ENCODE assay signal across 8 cellular contexts in the genomic region with DNA sequence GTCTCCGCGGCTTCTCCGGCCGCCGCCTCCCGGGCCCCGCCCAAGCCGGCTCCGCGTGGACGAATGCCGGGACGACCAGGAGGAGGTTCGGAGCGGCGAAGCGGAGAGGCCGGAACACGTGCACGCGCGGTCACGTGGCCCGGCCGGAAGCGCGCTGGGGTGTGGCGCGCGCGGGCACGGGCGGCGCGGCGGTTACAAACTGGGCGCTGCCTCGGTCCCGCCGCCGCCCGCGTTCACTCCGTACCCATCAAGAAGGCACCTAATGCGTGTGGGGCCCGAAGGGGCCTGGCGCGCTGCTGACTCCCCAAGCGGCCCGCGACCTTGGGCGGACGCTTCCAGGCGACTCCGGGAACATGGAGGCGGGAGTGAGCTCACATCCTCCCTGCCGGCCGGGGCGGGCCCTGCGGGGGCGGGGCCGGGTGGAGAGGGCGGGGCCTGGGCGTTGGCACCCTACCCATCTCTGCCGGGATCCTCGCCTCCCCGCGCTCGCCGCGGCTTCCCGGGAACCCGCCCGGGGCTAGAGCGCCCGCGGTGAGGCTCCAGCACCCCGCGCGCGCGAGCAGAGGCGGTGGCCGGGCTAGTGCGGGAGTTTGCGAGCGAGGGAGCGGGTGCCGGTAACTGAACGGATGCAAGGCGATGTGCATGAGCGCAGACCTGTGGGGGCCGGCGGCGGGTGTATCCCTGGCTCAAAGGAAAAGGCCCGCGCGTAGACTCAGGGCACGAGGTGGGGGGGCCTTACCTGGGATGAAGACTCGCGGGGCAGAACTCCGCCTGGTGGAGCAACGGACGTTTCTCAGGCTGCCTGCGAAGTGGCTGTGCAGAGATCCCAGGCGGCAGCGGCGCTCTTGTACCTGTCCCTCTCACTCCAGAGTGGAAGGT. TPM values are rescaled to one million over a fixed set of nuclear protein-coding genes. Genes with fewer than 3 reads are reported as not detected.
DNase-seq lines count a peak whose midpoint lies in the region; ATAC-seq and TF ChIP-seq lines count a peak whose summit lies in the region.

Gene TMEM185B (minus strand): TSS at position 367 of the 879 bp plus-strand sequence. CDS start 424 bp downstream, outside the sequence.

- TF ChIP-seq POLR2A in NB4 (IDR thresholded peaks at IDR 0.05; ENCODE audit: extremely low read depth, insufficient read length) = no peak
- TF ChIP-seq POLR2A in upper lobe of left lung (IDR thresholded peaks at IDR 0.05) = peak in 3 of 4 donors; percentile 34 to 79 (median 73)

- H3K27ac ChIP-seq in SU-DHL-6 (ENCODE audit: low read depth, low read length) = peak within 1 kb of the TSS; percentile 64
- H3K27ac ChIP-seq in cardiac muscle cell = peak within 1 kb of the TSS; percentile 31
- peak within 1 kb of the TSS; percentile 87 to 97 (median 94) for H3K27ac ChIP-seq in upper lobe of left lung

- peak within 1 kb of the TSS; percentile 95 for H2AFZ ChIP-seq in SU-DHL-6 (ENCODE audit: low read depth, low read length, severe bottlenecking)

- peaks cover 4% of the 10 kb centered on the region for H3K9me3 Mint-ChIP-seq in activated naive CD8-positive, alpha-beta T cell treated with anti-CD3 and anti-CD28 coated beads, Interleukin-2, amount 10 ng/mL, durations not matched to agents 7 days and 5 days

- POLR2A ChIA-PET in activated naive CD8-positive, alpha-beta T cell treated with anti-CD3 and anti-CD28 coated beads, Interleukin-2, amount 10 ng/mL, durations not matched to agents 7 days and 5 days (lab: Charles Lee) = interaction anchor here (0.7 to 3.2 kb wide), 10 partner anchors 9 to 90 kb away, joined by 3 to 35 read pairs (median 5); no protein-coding TSS in a partner anchor

- intact Hi-C loops in posterior cingulate gyrus (cut with DNase I) = loop anchor here (1.0 kb wide), 1 partner anchor 30 kb away; no protein-coding TSS in a partner anchor

- no peaks in the 10 kb centered on the region for H3F3A ChIP-seq in SU-DHL-6 (ENCODE audit: insufficient read depth)

- H4K20me1 ChIP-seq in SU-DHL-6 (ENCODE audit: low read depth, low read length) = no peaks in the 10 kb centered on the region

- H3K4me3 ChIP-seq in NB4 (ENCODE audit: low read depth, low read length) (peak within 1 kb of the TSS; percentile 48), SU-DHL-6 (ENCODE audit: insufficient read depth, low read length, poor library complexity, severe bottlenecking) (peak within 1 kb of the TSS; percentile 70), cardiac muscle cell (peak within 1 kb of the TSS; percentile 51), upper lobe of left lung (peak within 1 kb of the TSS; percentile 74 to 85 (median 78))

- H3K4me1 ChIP-seq in cardiac muscle cell (ENCODE audit: low read depth) (peaks cover 17% of the 10 kb centered on the region), upper lobe of left lung (peaks cover 24 to 48% (median 29%) of the 10 kb centered on the region in 4 donors)

- TF ChIP-seq EP300 in upper lobe of left lung (IDR thresholded peaks at IDR 0.05) = peak in 1 of 4 donors; percentile 2

- H3K9ac ChIP-seq in SU-DHL-6 (ENCODE audit: low read length) = peak within 1 kb of the TSS; percentile 68

- no peaks in the 10 kb centered on the region for H3K79me2 ChIP-seq in SU-DHL-6 (ENCODE audit: insufficient read depth, low read length)

- H3K27me3 ChIP-seq in SU-DHL-6 (ENCODE audit: low read length) (no peaks in the 10 kb centered on the region), cardiac muscle cell (peaks cover 5% of the 10 kb centered on the region), upper lobe of left lung (no peaks in the 10 kb centered on the region)

- peak; percentile 88 for DNase-seq in NB4 (ENCODE audit: low read depth)
- peak; percentile 95 for DNase-seq in activated naive CD8-positive, alpha-beta T cell treated with anti-CD3 and anti-CD28 coated beads, Interleukin-2, amount 10 ng/mL, durations not matched to agents 7 days and 5 days
- peak; percentile 85 to 88 for DNase-seq in cardiac muscle cell (ENCODE audit: low read depth in 1 of 2, low spot score in 1 of 2)
- DNase-seq in posterior cingulate gyrus = peak; percentile 80 to 98 (median 89)
- peak; percentile 93 to 100 for DNase-seq in upper lobe of left lung

- 7 to 15% methylated on average over 4 to 61 of the region's 108 CpGs for WGBS in upper lobe of left lung, 2 donors

- H3K4me1 Mint-ChIP-seq in activated naive CD8-positive, alpha-beta T cell treated with anti-CD3 and anti-CD28 coated beads, Interleukin-2, amount 10 ng/mL, durations not matched to agents 7 days and 5 days = peaks cover 59% of the 10 kb centered on the region

- H3K36me3 ChIP-seq in SU-DHL-6 (ENCODE audit: low read length) (no peaks in the 10 kb centered on the region), cardiac muscle cell (no peaks in the 10 kb centered on the region), upper lobe of left lung (peaks cover 0 to 15% (median 0%) of the 10 kb centered on the region in 4 donors)

- H3K4me2 ChIP-seq in SU-DHL-6 (ENCODE audit: low read depth, low read length, poor library complexity, severe bottlenecking) = peak within 1 kb of the TSS; percentile 80

- peak; percentile 47; the same call in 2 of the 3 replicates for TF ChIP-seq CTCF in GM12872 (IDR thresholded peaks at IDR 0.05; ENCODE audit: insufficient read depth, low read depth, low read length)
- TF ChIP-seq CTCF in NB4 (IDR thresholded peaks at IDR 0.05; ENCODE audit: low read depth, low read length) = no peak
- TF ChIP-seq CTCF in SU-DHL-6 (IDR thresholded peaks at IDR 0.05; ENCODE audit: insufficient read depth, low read length, poor library complexity, severe bottlenecking) = no peak
- peak; percentile 34 for TF ChIP-seq CTCF in cardiac muscle cell (IDR thresholded peaks at IDR 0.05; ENCODE audit: low read depth, low read length)
- TF ChIP-seq CTCF in upper lobe of left lung (IDR thresholded peaks at IDR 0.05) = peak; percentile 4 to 68 (median 49)

- H3K27me3 Mint-ChIP-seq in activated naive CD8-positive, alpha-beta T cell treated with anti-CD3 and anti-CD28 coated beads, Interleukin-2, amount 10 ng/mL, durations not matched to agents 7 days and 5 days = no peaks in the 10 kb centered on the region

- ATAC-seq in HG02588 (IDR thresholded peaks at IDR 0.05; ENCODE audit: unreplicated experiment) (peak; percentile 91), upper lobe of left lung (ENCODE audit: low FRiP score in 2 of 2) (peak; percentile 95 to 99)
- ATAC-seq in activated naive CD8-positive, alpha-beta T cell treated with anti-CD3 and anti-CD28 coated beads, Interleukin-2, amount 10 ng/mL, durations not matched to agents 7 days and 5 days (ENCODE audit: low read depth) = peak; percentile 91

- H3K4me3 Mint-ChIP-seq in activated naive CD8-positive, alpha-beta T cell treated with anti-CD3 and anti-CD28 coated beads, Interleukin-2, amount 10 ng/mL, durations not matched to agents 7 days and 5 days = peak within 1 kb of the TSS; percentile 87

- no peaks in the 10 kb centered on the region for H3K9me3 ChIP-seq in SU-DHL-6 (ENCODE audit: insufficient read depth, low read length)
- no peaks in the 10 kb centered on the region for H3K9me3 ChIP-seq in cardiac muscle cell (ENCODE audit: low read depth)
- H3K9me3 ChIP-seq in upper lobe of left lung = no peaks in the 10 kb centered on the region

- peak within 1 kb of the TSS; percentile 84 for H3K27ac Mint-ChIP-seq in activated naive CD8-positive, alpha-beta T cell treated with anti-CD3 and anti-CD28 coated beads, Interleukin-2, amount 10 ng/mL, durations not matched to agents 7 days and 5 days

- H3K9me2 ChIP-seq in SU-DHL-6 (replicated peaks; ENCODE audit: insufficient read depth, low read length) = no peaks in the 10 kb centered on the region

- peaks cover 46% of the 10 kb centered on the region for H3K36me3 Mint-ChIP-seq in activated naive CD8-positive, alpha-beta T cell treated with anti-CD3 and anti-CD28 coated beads, Interleukin-2, amount 10 ng/mL, durations not matched to agents 7 days and 5 days

RNA-seq across cellular contexts. Expression of gene TMEM185B, which starts in this region (rescaled TPM):
- total RNA-seq in activated naive CD8-positive, alpha-beta T cell treated with anti-CD3 and anti-CD28 coated beads, Interleukin-2, amount 10 ng/mL, durations not matched to agents 7 days and 5 days = 10 to 100 TPM; 23.4 to 26.2 TPM
- 32.9 and 43.4 TPM in 2 replicates for total RNA-seq in cardiac muscle cell
- polyA plus RNA-seq in cardiac muscle cell = 21.3 and 25.0 TPM in 2 replicates
- total RNA-seq in upper lobe of left lung = 10 to 100 TPM; 15.3 to 29.3 (median 25.5) TPM

Comparison
In these comparisons a context has a peak if more than half of its experiments do, and no peak if none do; other contexts are left out.
1. Peak in every context shown above with its lines: DNase-seq, ATAC-seq, H3K4me3 ChIP-seq and H3K27ac ChIP-seq.
2. CTCF ChIP-seq: peak in GM12872 (single experiment), cardiac muscle cell (single experiment) and upper lobe of left lung (6 of 6); none in NB4 (single experiment) and SU-DHL-6 (single experiment).
3. H3K27ac ChIP-seq: peak in every context shown above with its lines; median percentile 94 in upper lobe of left lung; 64 in SU-DHL-6; 31 in cardiac muscle cell.